Comparison of ENCODE assay signal across 30 cellular contexts in genomic region chr13:105074756-105075155, GRCh38.
"Had no signal": no experiment of that assay in that cellular context is flagged by ENCODE, and none has a peak within 500 bp of the region (broad histone marks: within the 10 kb centered on the region; RNA-seq: fewer than 3 reads in every experiment).

No MANE protein-coding gene starts in this region.

- H3K27ac Mint-ChIP-seq: natural killer cell; nephron; neural progenitor cell; progenitor cell of endocrine pancreas; stimulated activated effector memory CD8-positive, alpha-beta T cell treated with anti-CD3 and anti-CD28 coated beads, Interleukin-12 subunit alpha, Interleukin-12 subunit beta, amount 100 ng/mL, for 72 hours; stimulated activated naive B cell treated with anti-CD40 and anti-IgM and Interleukin-4, amounts not matched to agents 10 μg/mL and 1 μg/mL and 100 μg/mL, for 72 hours; stimulated activated naive CD8-positive, alpha-beta T cell treated with anti-CD3 and anti-CD28 coated beads, Interleukin-15, Interleukin-2, amounts not matched to agents 100 ng/mL and 50 ng/mL, for 24 hours had no signal

- H3K27me3 Mint-ChIP-seq: progenitor cell of endocrine pancreas; stimulated activated naive B cell treated with anti-CD40 and anti-IgM and Interleukin-4, amounts not matched to agents 10 μg/mL and 1 μg/mL and 100 μg/mL, for 72 hours; stimulated activated naive CD8-positive, alpha-beta T cell treated with anti-CD3 and anti-CD28 coated beads, Interleukin-15, Interleukin-2, amounts not matched to agents 100 ng/mL and 50 ng/mL, for 24 hours had no signal

- H3K9me3 ChIP-seq: ovary, psoas muscle, spleen, stomach, thoracic aorta, thyroid gland, tibial nerve, upper lobe of left lung, vagina had no signal

- H3K36me3 ChIP-seq: neural progenitor cell, ovary, spleen, stomach, thoracic aorta, thyroid gland, tibial nerve, upper lobe of left lung, vagina had no signal

- H3K79me2 ChIP-seq: parathyroid adenoma had no signal

- H3K4me1 ChIP-seq: neural progenitor cell, parathyroid adenoma, psoas muscle, spleen, stomach, thyroid gland, upper lobe of left lung, vagina had no signal

- H3K36me3 Mint-ChIP-seq: natural killer cell; neural progenitor cell; stimulated activated effector memory CD8-positive, alpha-beta T cell treated with anti-CD3 and anti-CD28 coated beads, Interleukin-12 subunit alpha, Interleukin-12 subunit beta, amount 100 ng/mL, for 72 hours; stimulated activated naive B cell treated with anti-CD40 and anti-IgM and Interleukin-4, amounts not matched to agents 10 μg/mL and 1 μg/mL and 100 μg/mL, for 72 hours had no signal

- H3K27me3 ChIP-seq: neural progenitor cell, ovary, spleen, stomach, thyroid gland, tibial nerve, upper lobe of left lung, vagina had no signal

- ATAC-seq: natural killer cell; psoas muscle; right cardiac atrium; sciatic nerve; stimulated activated effector memory CD8-positive, alpha-beta T cell treated with anti-CD3 and anti-CD28 coated beads, Interleukin-12 subunit alpha, Interleukin-12 subunit beta, amount 100 ng/mL, for 72 hours; stimulated activated naive B cell treated with anti-CD40 and anti-IgM and Interleukin-4, amounts not matched to agents 10 μg/mL and 1 μg/mL and 100 μg/mL, for 72 hours had no signal

- FAIRE-seq: urothelium cell line had no signal

- H3K9me3 Mint-ChIP-seq: natural killer cell; nephron; neural progenitor cell; stimulated activated naive B cell treated with anti-CD40 and anti-IgM and Interleukin-4, amounts not matched to agents 10 μg/mL and 1 μg/mL and 100 μg/mL, for 72 hours; stimulated activated naive CD8-positive, alpha-beta T cell treated with anti-CD3 and anti-CD28 coated beads, Interleukin-15, Interleukin-2, amounts not matched to agents 100 ng/mL and 50 ng/mL, for 24 hours had no signal

- DNase-seq: natural killer cell; occipital lobe; ovary; posterior cingulate gyrus; psoas muscle; right cardiac atrium; spleen; stimulated activated CD4-positive, alpha-beta T cell treated with anti-CD3 and anti-CD28 coated beads, Interleukin-15, amount 100 ng/mL, for 24 hours; stimulated activated CD4-positive, alpha-beta T cell treated with anti-CD3 and anti-CD28 coated beads, Interleukin-2, amount 100 ng/mL, for 24 hours; stimulated activated CD4-positive, alpha-beta T cell treated with anti-CD3 and anti-CD28 coated beads, Interleukin-2, amount 100 ng/mL, for 48 hours; stimulated activated CD4-positive, alpha-beta T cell treated with anti-CD3 and anti-CD28 coated beads, Interleukin-4, amount 100 ng/mL, for 24 hours; stimulated activated naive B cell treated with anti-CD40 and anti-IgM and Interleukin-4, amounts not matched to agents 10 μg/mL and 1 μg/mL and 100 μg/mL, for 72 hours; stimulated activated naive CD4-positive, alpha-beta T cell treated with Interleukin-2 at 50 U/mL for 16 hours; stomach; thyroid gland; trophoblast cell; upper lobe of left lung had no signal

- H3K9ac ChIP-seq: neural progenitor cell, parathyroid adenoma had no signal

- H2AFZ ChIP-seq: neural progenitor cell, parathyroid adenoma had no signal

- H3K4me3 Mint-ChIP-seq: natural killer cell; nephron; neural progenitor cell; stimulated activated effector memory CD8-positive, alpha-beta T cell treated with anti-CD3 and anti-CD28 coated beads, Interleukin-12 subunit alpha, Interleukin-12 subunit beta, amount 100 ng/mL, for 72 hours; stimulated activated naive B cell treated with anti-CD40 and anti-IgM and Interleukin-4, amounts not matched to agents 10 μg/mL and 1 μg/mL and 100 μg/mL, for 72 hours; stimulated activated naive CD8-positive, alpha-beta T cell treated with anti-CD3 and anti-CD28 coated beads, Interleukin-15, Interleukin-2, amounts not matched to agents 100 ng/mL and 50 ng/mL, for 24 hours had no signal

- H3K4me2 ChIP-seq: neural progenitor cell, smooth muscle cell had no signal

- H3K27ac ChIP-seq: neural progenitor cell, ovary, parathyroid adenoma, psoas muscle, skin epidermis, spleen, stomach, thoracic aorta, thyroid gland, tibial nerve, upper lobe of left lung, vagina had no signal

- H3K4me3 ChIP-seq: neural progenitor cell, ovary, psoas muscle, skin epidermis, smooth muscle cell, spleen, stomach, thoracic aorta, thyroid gland, tibial nerve, upper lobe of left lung, vagina had no signal

- H3K4me1 Mint-ChIP-seq: natural killer cell; nephron; neural progenitor cell; stimulated activated effector memory CD8-positive, alpha-beta T cell treated with anti-CD3 and anti-CD28 coated beads, Interleukin-12 subunit alpha, Interleukin-12 subunit beta, amount 100 ng/mL, for 72 hours; stimulated activated naive B cell treated with anti-CD40 and anti-IgM and Interleukin-4, amounts not matched to agents 10 μg/mL and 1 μg/mL and 100 μg/mL, for 72 hours had no signal
